Comparison of ENCODE assay signal across 32 cellular contexts in genomic region chr1:35914706-35915105, GRCh38.
"Had no signal": no experiment of that assay in that cellular context is flagged by ENCODE, and none has a peak within 500 bp of the region (broad histone marks: within the 10 kb centered on the region; RNA-seq: fewer than 3 reads in every experiment).

No MANE protein-coding gene starts in this region.

- H3K27me3 ChIP-seq: adrenal gland, breast epithelium, cardiac muscle cell, colonic mucosa, heart left ventricle had no signal

- ATAC-seq: activated CD4-positive, CD25-positive, alpha-beta regulatory T cell treated with anti-CD3 and anti-CD28 coated beads, Interleukin-2, amount 50 U/mL, for 24 hours; activated CD8-positive, alpha-beta T cell treated with anti-CD3 and anti-CD28 coated beads for 36 hours; activated naive CD8-positive, alpha-beta T cell treated with anti-CD3 and anti-CD28 coated beads, Interleukin-2, amount 50 U/mL, for 24 hours; activated T-cell treated with anti-CD3 and anti-CD28 coated beads, Interleukin-2, amount 50 U/mL, for 4 hours; esophagus mucosa; heart left ventricle; T-cell had no signal

- H3K27ac ChIP-seq: adrenal gland, breast epithelium, cardiac muscle cell, colonic mucosa, heart left ventricle, WERI-Rb-1 had no signal

- H3K9me3 ChIP-seq: adrenal gland, breast epithelium, colonic mucosa, heart left ventricle had no signal

- H3K27me3 Mint-ChIP-seq: activated B cell treated with CpG ODN at 0.5 μM for 24 hours; activated CD8-positive, alpha-beta T cell treated with anti-CD3 and anti-CD28 coated beads for 36 hours; activated naive CD4-positive, alpha-beta T cell treated with anti-CD3 and anti-CD28 coated beads, Interleukin-2, amount 50 U/mL, for 24 hours; activated naive CD8-positive, alpha-beta T cell treated with anti-CD3 and anti-CD28 coated beads for 36 hours; activated naive CD8-positive, alpha-beta T cell treated with anti-CD3 and anti-CD28 coated beads, Interleukin-2, amount 50 U/mL, for 24 hours; brain; T-cell had no signal

- H3K27ac Mint-ChIP-seq: activated B cell treated with CpG ODN at 0.5 μM for 24 hours; activated CD8-positive, alpha-beta T cell treated with anti-CD3 and anti-CD28 coated beads for 36 hours; activated naive CD4-positive, alpha-beta T cell treated with anti-CD3 and anti-CD28 coated beads for 36 hours; activated naive CD4-positive, alpha-beta T cell treated with anti-CD3 and anti-CD28 coated beads, Interleukin-2, amount 50 U/mL, for 24 hours; activated naive CD8-positive, alpha-beta T cell treated with anti-CD3 and anti-CD28 coated beads for 36 hours; activated naive CD8-positive, alpha-beta T cell treated with anti-CD3 and anti-CD28 coated beads, Interleukin-2, amount 50 U/mL, for 24 hours; activated T-helper 2 cell treated with anti-CD3 and anti-CD28 coated beads, Interferon-gamma antibody, Interleukin-2, Interleukin-4, amounts not matched to agents 10 μg/mL and 5 μg/mL and 100 μg/mL, durations not matched to agents 14 hours and 24 hours and 36 hours; T-cell; T-helper 1 cell treated with Interleukin-12 subunit alpha and Interleukin-12 subunit beta and Interleukin-4 antibody, amounts not matched to agents 30 μg/mL and 1 μg/mL, for 36 hours; T-helper 2 cell treated with Interferon-gamma antibody and Interleukin-4, amounts not matched to agents 5 μg/mL and 100 μg/mL, for 36 hours had no signal

- DNase-seq: activated B cell treated with CpG ODN at 0.5 μM for 24 hours; activated CD4-positive, alpha-beta T cell treated with anti-CD3 and anti-CD28 coated beads for 48 hours; activated CD4-positive, alpha-beta T cell treated with anti-CD3 and anti-CD28 coated beads, Interleukin-2, amount 50 U/mL, for 1 hour; activated CD4-positive, alpha-beta T cell treated with anti-CD3 and anti-CD28 coated beads, Interleukin-2, amount 50 U/mL, for 48 hours; activated CD8-positive, alpha-beta memory T cell treated with anti-CD3 and anti-CD28 coated beads for 24 hours; activated CD8-positive, alpha-beta T cell treated with anti-CD3 and anti-CD28 coated beads for 36 hours; activated effector memory CD4-positive, alpha-beta T cell treated with anti-CD3 and anti-CD28 coated beads, Interleukin-2, amount 50 U/mL, for 16 hours; activated naive CD4-positive, alpha-beta T cell treated with anti-CD3 and anti-CD28 coated beads for 36 hours; activated naive CD8-positive, alpha-beta T cell treated with anti-CD3 and anti-CD28 coated beads for 36 hours; activated naive CD8-positive, alpha-beta T cell treated with anti-CD3 and anti-CD28 coated beads, Interleukin-2, amount 50 U/mL, for 24 hours; activated T-cell treated with anti-CD3 and anti-CD28 coated beads, Interleukin-2, amount 50 U/mL, for 4 hours; adrenal gland; amygdala; aorta; central memory CD4-positive, alpha-beta T cell; cerebellar nuclear complex; colonic mucosa; effector CD8-positive, alpha-beta T cell; foreskin fibroblast; heart left ventricle; T-cell; T1000; WERI-Rb-1 had no signal

- H3K9me3 Mint-ChIP-seq: activated B cell treated with CpG ODN at 0.5 μM for 24 hours; activated CD8-positive, alpha-beta T cell treated with anti-CD3 and anti-CD28 coated beads for 36 hours; activated naive CD4-positive, alpha-beta T cell treated with anti-CD3 and anti-CD28 coated beads for 36 hours; activated naive CD4-positive, alpha-beta T cell treated with anti-CD3 and anti-CD28 coated beads, Interleukin-2, amount 50 U/mL, for 24 hours; activated naive CD8-positive, alpha-beta T cell treated with anti-CD3 and anti-CD28 coated beads for 36 hours; activated naive CD8-positive, alpha-beta T cell treated with anti-CD3 and anti-CD28 coated beads, Interleukin-2, amount 50 U/mL, for 24 hours; activated T-cell treated with anti-CD3 and anti-CD28 coated beads, Interleukin-2, amount 50 U/mL, for 4 hours; activated T-helper 2 cell treated with anti-CD3 and anti-CD28 coated beads, Interferon-gamma antibody, Interleukin-2, Interleukin-4, amounts not matched to agents 10 μg/mL and 5 μg/mL and 100 μg/mL, durations not matched to agents 14 hours and 24 hours and 36 hours; brain; T-cell; T-helper 1 cell treated with Interleukin-12 subunit alpha and Interleukin-12 subunit beta and Interleukin-4 antibody, amounts not matched to agents 30 μg/mL and 1 μg/mL, for 36 hours; T-helper 2 cell treated with Interferon-gamma antibody and Interleukin-4, amounts not matched to agents 5 μg/mL and 100 μg/mL, for 36 hours had no signal

- H3K4me3 Mint-ChIP-seq: activated B cell treated with CpG ODN at 0.5 μM for 24 hours; activated CD8-positive, alpha-beta T cell treated with anti-CD3 and anti-CD28 coated beads for 36 hours; activated naive CD4-positive, alpha-beta T cell treated with anti-CD3 and anti-CD28 coated beads for 36 hours; activated naive CD4-positive, alpha-beta T cell treated with anti-CD3 and anti-CD28 coated beads, Interleukin-2, amount 50 U/mL, for 24 hours; activated naive CD8-positive, alpha-beta T cell treated with anti-CD3 and anti-CD28 coated beads for 36 hours; activated naive CD8-positive, alpha-beta T cell treated with anti-CD3 and anti-CD28 coated beads, Interleukin-2, amount 50 U/mL, for 24 hours; activated T-cell treated with anti-CD3 and anti-CD28 coated beads, Interleukin-2, amount 50 U/mL, for 4 hours; brain; T-cell; T-helper 1 cell treated with Interleukin-12 subunit alpha and Interleukin-12 subunit beta and Interleukin-4 antibody, amounts not matched to agents 30 μg/mL and 1 μg/mL, for 36 hours; T-helper 2 cell treated with Interferon-gamma antibody and Interleukin-4, amounts not matched to agents 5 μg/mL and 100 μg/mL, for 36 hours had no signal

- H3K4me1 Mint-ChIP-seq: activated B cell treated with CpG ODN at 0.5 μM for 24 hours; activated naive CD4-positive, alpha-beta T cell treated with anti-CD3 and anti-CD28 coated beads, Interleukin-2, amount 50 U/mL, for 24 hours; activated naive CD8-positive, alpha-beta T cell treated with anti-CD3 and anti-CD28 coated beads for 36 hours; activated naive CD8-positive, alpha-beta T cell treated with anti-CD3 and anti-CD28 coated beads, Interleukin-2, amount 50 U/mL, for 24 hours; brain; T-cell had no signal

- H3K4me3 ChIP-seq: adrenal gland, breast epithelium, cardiac muscle cell, colonic mucosa, heart left ventricle had no signal

- H3K4me1 ChIP-seq: adrenal gland, breast epithelium, colonic mucosa, heart left ventricle had no signal
